ENCODE assay signal across 11 cellular contexts in genomic region chr2:636151-636621, GRCh38. TPM values are rescaled to one million over a fixed set of nuclear protein-coding genes. Genes with fewer than 3 reads are reported as not detected.
DNase-seq lines count a peak whose midpoint lies in the region; TF ChIP-seq lines count a peak whose summit lies in the region.
"Had no signal": no experiment of that assay in that cellular context is flagged by ENCODE, and none has a peak within 500 bp of the region (broad histone marks: within the 10 kb centered on the region; RNA-seq: fewer than 3 reads in every experiment).

No MANE protein-coding gene starts in this region.

- DNase-seq in breast epithelium (ENCODE audit: low spot score in 2 of 2): no peak
- DNase-seq in MCF 10A (ENCODE audit: unreplicated experiment): no peak
- no peak for DNase-seq in colonic mucosa
- no peak for DNase-seq in mesenchymal stem cell
- DNase-seq in tibial artery: no peak
- DNase-seq in NCI-H526 treated with DMSO at 0.1 percent for 48 hours (lab: John Stamatoyannopoulos, UW): no peak
- no peak for DNase-seq in transverse colon
- no peak for DNase-seq in posterior vena cava (ENCODE audit: low spot score)
- DNase-seq: DMS153 had no signal

- TF ChIP-seq POLR2A in breast epithelium (IDR thresholded peaks at IDR 0.05) (no peak), transverse colon (IDR thresholded peaks at IDR 0.05) (no peak)

- peak overlapping the region in 1 of 2 donors; percentile 57 for H3K27ac ChIP-seq in breast epithelium
- no peak overlapping the region for H3K27ac ChIP-seq in colonic mucosa
- no peak overlapping the region for H3K27ac ChIP-seq in mesenchymal stem cell (ENCODE audit: low read length, poor library complexity, severe bottlenecking)
- H3K27ac ChIP-seq in tibial artery: no peak overlapping the region
- H3K27ac ChIP-seq in transverse colon: no peak overlapping the region
- H3K27ac ChIP-seq: right lobe of liver, RWPE1 had no signal

- H3K36me3 Mint-ChIP-seq in MCF 10A (ENCODE audit: insufficient read depth, unreplicated experiment): no peaks in the 10 kb centered on the region

- no peaks in the 10 kb centered on the region for H3K79me1 ChIP-seq in mesenchymal stem cell (replicated peaks; ENCODE audit: low read length, poor library complexity, severe bottlenecking)

- H3K9me3 ChIP-seq in breast epithelium (no peaks in the 10 kb centered on the region), colonic mucosa (no peaks in the 10 kb centered on the region), mesenchymal stem cell (ENCODE audit: control insufficient read depth, low read length) (peaks cover 4% of the 10 kb centered on the region), tibial artery (no peaks in the 10 kb centered on the region), transverse colon (peaks cover 0 to 3% of the 10 kb centered on the region in 2 donors)
- H3K9me3 ChIP-seq: right lobe of liver had no signal

- H3K4ac ChIP-seq in mesenchymal stem cell (ENCODE audit: low read depth in 1 of 2, low read length in 2 of 2): no peak overlapping the region

- in situ Hi-C loops in transverse colon (cut with MboI; ENCODE audit: low pct_ligation_motif_present in 1 of 4, low pct_unique_long_range_greater_than_20kb in 1 of 4, low sequenced_read_pairs in 3 of 4): loop anchor here in 1 of 4 donors (10.0 kb wide), 1 partner anchor 381 kb away; no protein-coding TSS in a partner anchor

- 96% methylated on average over 48 of the region's 48 CpGs for WGBS in mesenchymal stem cell
- WGBS in transverse colon (ENCODE audit: low coverage in 1 of 2), 2 donors: 96% methylated on average over 46 of the region's 48 CpGs; no CpG with 5 or more reads in 1 of the 2 donors

- H2BK5ac ChIP-seq in mesenchymal stem cell (ENCODE audit: low read depth, low read length, poor library complexity, severe bottlenecking): no peak overlapping the region

- intact Hi-C loops in breast epithelium (cut with DNase I; ENCODE audit: low total_unique reads) (no loop called here), MCF 10A (cut with micrococcal nuclease) (no loop called here), colonic mucosa (cut with DNase I) (loop anchor here (5.0 kb wide), 1 partner anchor 389 kb away; no protein-coding TSS in a partner anchor), tibial artery (cut with DNase I; ENCODE audit: low total_unique reads) (loop anchor here (10.0 kb wide), 1 partner anchor 341 kb away; no protein-coding TSS in a partner anchor), transverse colon (cut with DNase I; ENCODE audit: low total_unique reads) (no loop called here), posterior vena cava (cut with DNase I) (loop anchor here in 1 of 2 donors (2.0 to 10.0 kb wide), 3 partner anchors 197 to 689 kb away; partner anchors contain the start of gene ALKAL2)

- no peak overlapping the region for H3K14ac ChIP-seq in mesenchymal stem cell (ENCODE audit: low read length in 2 of 2)

- TF ChIP-seq CTCF in breast epithelium (IDR thresholded peaks at IDR 0.05) (no peak), MCF 10A (IDR thresholded peaks at IDR 0.05; ENCODE audit: unreplicated experiment) (no peak), colonic mucosa (IDR thresholded peaks at IDR 0.05) (no peak), tibial artery (IDR thresholded peaks at IDR 0.05) (no peak), transverse colon (IDR thresholded peaks at IDR 0.05) (no peak)

- H3K36me3 ChIP-seq in breast epithelium (no peaks in the 10 kb centered on the region), colonic mucosa (no peaks in the 10 kb centered on the region), mesenchymal stem cell (ENCODE audit: control insufficient read depth in 1 of 2, insufficient read depth in 2 of 2, low read depth in 1 of 2, low read length in 2 of 2) (no peaks in the 10 kb centered on the region), tibial artery (no peaks in the 10 kb centered on the region), transverse colon (no peaks in the 10 kb centered on the region)
- H3K36me3 ChIP-seq: right lobe of liver had no signal

- H2AFZ ChIP-seq in mesenchymal stem cell (ENCODE audit: low read depth, low read length): no peak overlapping the region

- H3K4me3 ChIP-seq in breast epithelium: peak overlapping the region in 2 of 3 donors; percentile 40 to 59
- peak overlapping the region; percentile 28 for H3K4me3 ChIP-seq in colonic mucosa
- peak overlapping the region in 1 of 2 experiments; percentile 66 for H3K4me3 ChIP-seq in mesenchymal stem cell (ENCODE audit: insufficient read depth in 1 of 2, low read depth in 1 of 2, low read length in 2 of 2)
- H3K4me3 ChIP-seq in tibial artery: peak overlapping the region; percentile 27 to 45
- peak overlapping the region in 2 of 4 donors; percentile 27 to 39 for H3K4me3 ChIP-seq in transverse colon

- no peak overlapping the region for H3K4me3 Mint-ChIP-seq in MCF 10A (ENCODE audit: unreplicated experiment)

- H3K27ac Mint-ChIP-seq in MCF 10A (ENCODE audit: low read depth, unreplicated experiment): no peak overlapping the region

- H3K9me3 Mint-ChIP-seq in MCF 10A (ENCODE audit: unreplicated experiment): no peaks in the 10 kb centered on the region

- no peak for TF ChIP-seq EP300 in transverse colon (IDR thresholded peaks at IDR 0.05; ENCODE audit: low read depth)

- no peak overlapping the region for H3K18ac ChIP-seq in mesenchymal stem cell (ENCODE audit: low read depth in 1 of 2, low read length in 2 of 2)

- no peak overlapping the region for H4K8ac ChIP-seq in mesenchymal stem cell (ENCODE audit: low read length)

- CTCF ChIA-PET in MCF 10A (lab: Yijun Ruan, JAX): interaction anchor here (0.6 to 7.7 kb wide), 11 partner anchors 15 to 390 kb away, joined by 3 to 88 read pairs (median 3); no protein-coding TSS in a partner anchor

- H4K91ac ChIP-seq in mesenchymal stem cell (ENCODE audit: low read length): no peak overlapping the region

- H2AK5ac ChIP-seq in mesenchymal stem cell (ENCODE audit: low read length, severe bottlenecking): no peak overlapping the region

- H3K27me3 Mint-ChIP-seq in MCF 10A (ENCODE audit: insufficient read depth, unreplicated experiment): no peaks in the 10 kb centered on the region

- H3K4me1 ChIP-seq in breast epithelium (peaks cover 0 to 3% of the 10 kb centered on the region in 2 donors), colonic mucosa (no peaks in the 10 kb centered on the region), mesenchymal stem cell (ENCODE audit: control insufficient read depth, insufficient read depth, low read depth, low read length) (peaks cover 5% of the 10 kb centered on the region), tibial artery (peaks cover 0 to 8% (median 6%) of the 10 kb centered on the region in 4 donors), transverse colon (peaks cover 0 to 6% (median 3%) of the 10 kb centered on the region in 4 donors)

- H3K27me3 ChIP-seq in breast epithelium (no peaks in the 10 kb centered on the region), colonic mucosa (no peaks in the 10 kb centered on the region), mesenchymal stem cell (ENCODE audit: control insufficient read depth in 1 of 2, insufficient read depth in 1 of 2, low read length in 2 of 2) (no peaks in the 10 kb centered on the region), tibial artery (no peaks in the 10 kb centered on the region), transverse colon (peaks cover 3% of the 10 kb centered on the region)
- H3K27me3 ChIP-seq: right lobe of liver had no signal

- no TSS peak for BruUV-seq in MCF 10A (replicated peaks; lab: Mats Ljungman, UMichigan)

- H2BK15ac ChIP-seq in mesenchymal stem cell (ENCODE audit: low read depth, poor library complexity, severe bottlenecking): no peak overlapping the region

- H2BK120ac ChIP-seq in mesenchymal stem cell (ENCODE audit: low read depth, low read length): no peak overlapping the region

- H3K23ac ChIP-seq in mesenchymal stem cell (ENCODE audit: low read length in 2 of 2): no peak overlapping the region

- peaks cover 16% of the 10 kb centered on the region for H3K4me1 Mint-ChIP-seq in MCF 10A (ENCODE audit: insufficient read depth, unreplicated experiment)

- POLR2A ChIA-PET in MCF 10A (lab: Yijun Ruan, JAX): interaction anchor here (0.5 to 1.1 kb wide), 2 partner anchors 40 to 80 kb away, joined by 3 read pairs; no protein-coding TSS in a partner anchor

- H3K9ac ChIP-seq in colonic mucosa (ENCODE audit: low read depth in 2 of 2, low read length in 2 of 2): peak overlapping the region in 1 of 2 donors; percentile 60
- H3K9ac ChIP-seq in mesenchymal stem cell (ENCODE audit: low read length): no peak overlapping the region

- H3K4me2 ChIP-seq in mesenchymal stem cell (ENCODE audit: low read length, poor library complexity, severe bottlenecking): peak overlapping the region; percentile 8

- no peak overlapping the region for H2BK12ac ChIP-seq in mesenchymal stem cell (ENCODE audit: low read length in 2 of 2)

RNA-seq across cellular contexts. Expression of gene TMEM18, which starts 41.0 kb away (rescaled TPM):
- total RNA-seq in breast epithelium: 10 to 100 TPM; 17.7 to 34.6 (median 27.4) TPM
- 14.2 and 25.1 TPM in 2 replicates for total RNA-seq in MCF 10A (2022)
- 10 to 100 TPM; 16.4 to 19.6 TPM for total RNA-seq in colonic mucosa
- 21.7 TPM for polyA plus RNA-seq in mesenchymal stem cell (2013, experiment 1 of 2)
- polyA plus RNA-seq in mesenchymal stem cell (2013, experiment 2 of 2): 23.6 TPM
- total RNA-seq in transverse colon: 10 to 100 TPM; 11.0 to 31.0 (median 14.5) TPM
- 10 to 100 TPM; 15.7 to 19.2 TPM for total RNA-seq in posterior vena cava

Comparison
In these comparisons a context has a peak if more than half of its experiments do, and no peak if none do; other contexts are left out.
1. intact Hi-C loops: an anchor here in colonic mucosa (5.0 kb wide) and tibial artery (10.0 kb wide); none called in breast epithelium, MCF 10A and transverse colon.